ENCODE assay signal across 28 cellular contexts in the genomic region with DNA sequence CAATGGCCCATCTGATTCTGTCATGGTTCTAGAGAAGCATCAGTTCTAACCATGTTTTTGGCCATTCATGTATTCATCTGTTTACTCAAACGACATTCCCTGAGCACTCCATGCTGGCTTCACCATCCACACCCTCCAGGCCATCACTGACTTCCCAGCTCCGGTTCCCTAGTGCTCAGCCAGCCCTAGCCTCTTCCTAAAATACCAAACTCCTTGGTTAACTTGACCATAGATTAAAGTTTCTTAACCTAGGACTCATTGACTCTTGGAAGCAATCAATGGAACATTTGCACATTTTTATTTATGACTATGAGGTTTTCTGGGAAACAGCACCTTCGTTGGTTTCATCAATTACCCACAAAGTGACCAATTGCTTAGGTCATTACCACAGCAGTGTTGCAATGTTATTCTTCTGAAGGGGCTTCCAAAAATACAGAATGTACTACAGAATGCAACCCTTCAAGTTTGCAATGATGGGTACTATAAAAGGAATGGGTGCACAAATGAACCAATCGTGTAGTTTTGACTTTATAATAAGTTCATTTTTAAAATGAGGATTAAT.
"Had no signal": no experiment of that assay in that cellular context is flagged by ENCODE, and none has a peak within 500 bp of the region (broad histone marks: within the 10 kb centered on the region; RNA-seq: fewer than 3 reads in every experiment).

No MANE protein-coding gene starts in this region.

- H3K4me3 ChIP-seq: breast epithelium, esophagus squamous epithelium, gastroesophageal sphincter, ovary, spleen, thoracic aorta had no signal

- H3K27ac Mint-ChIP-seq: activated CD4-positive, alpha-beta T cell treated with anti-CD3 and anti-CD28 coated beads, Interleukin-2, amount 10 ng/mL, durations not matched to agents 24 days and 14 days; activated CD8-positive, alpha-beta T cell treated with anti-CD3 and anti-CD28 coated beads for 36 hours; activated naive CD4-positive, alpha-beta T cell treated with anti-CD3 and anti-CD28 coated beads, Interleukin-2, amount 50 U/mL, for 24 hours; activated naive CD8-positive, alpha-beta T cell treated with anti-CD3 and anti-CD28 coated beads, Interleukin-2, amount 50 U/mL, for 24 hours; activated T-helper 17 cell treated with anti-CD3 and anti-CD28 coated beads, Interleukin-2, amount 50 U/mL, for 72 hours; naive B cell; progenitor cell of endocrine pancreas; T-helper 17 cell had no signal

- H3K36me3 Mint-ChIP-seq: activated naive CD4-positive, alpha-beta T cell treated with anti-CD3 and anti-CD28 coated beads, Interleukin-2, amount 50 U/mL, for 24 hours; naive B cell had no signal

- H3K4me1 Mint-ChIP-seq: activated CD4-positive, alpha-beta T cell treated with anti-CD3 and anti-CD28 coated beads, Interleukin-2, amount 10 ng/mL, durations not matched to agents 24 days and 14 days; activated naive CD4-positive, alpha-beta T cell treated with anti-CD3 and anti-CD28 coated beads, Interleukin-2, amount 50 U/mL, for 24 hours; activated naive CD8-positive, alpha-beta T cell treated with anti-CD3 and anti-CD28 coated beads, Interleukin-2, amount 50 U/mL, for 24 hours; activated T-helper 17 cell treated with anti-CD3 and anti-CD28 coated beads, Interleukin-2, amount 50 U/mL, for 72 hours; naive B cell; T-helper 17 cell had no signal

- H3K4me3 Mint-ChIP-seq: activated CD4-positive, alpha-beta T cell treated with anti-CD3 and anti-CD28 coated beads, Interleukin-2, amount 10 ng/mL, durations not matched to agents 24 days and 14 days; activated CD8-positive, alpha-beta T cell treated with anti-CD3 and anti-CD28 coated beads for 36 hours; activated naive CD4-positive, alpha-beta T cell treated with anti-CD3 and anti-CD28 coated beads, Interleukin-2, amount 50 U/mL, for 24 hours; activated naive CD8-positive, alpha-beta T cell treated with anti-CD3 and anti-CD28 coated beads, Interleukin-2, amount 50 U/mL, for 24 hours; activated T-cell treated with anti-CD3 and anti-CD28 coated beads, Interleukin-2, amount 50 U/mL, for 4 hours; activated T-helper 17 cell treated with anti-CD3 and anti-CD28 coated beads, Interleukin-2, amount 50 U/mL, for 72 hours; naive B cell; T-helper 17 cell had no signal

- H3K4me1 ChIP-seq: breast epithelium, esophagus squamous epithelium, gastroesophageal sphincter, spleen had no signal

- H3K9me3 Mint-ChIP-seq: activated CD4-positive, alpha-beta T cell treated with anti-CD3 and anti-CD28 coated beads, Interleukin-2, amount 10 ng/mL, durations not matched to agents 24 days and 14 days; activated CD8-positive, alpha-beta T cell treated with anti-CD3 and anti-CD28 coated beads for 36 hours; activated naive CD4-positive, alpha-beta T cell treated with anti-CD3 and anti-CD28 coated beads, Interleukin-2, amount 50 U/mL, for 24 hours; activated naive CD8-positive, alpha-beta T cell treated with anti-CD3 and anti-CD28 coated beads, Interleukin-2, amount 50 U/mL, for 24 hours; activated T-cell treated with anti-CD3 and anti-CD28 coated beads, Interleukin-2, amount 50 U/mL, for 4 hours; activated T-helper 17 cell treated with anti-CD3 and anti-CD28 coated beads, Interleukin-2, amount 50 U/mL, for 72 hours; naive B cell had no signal

- ATAC-seq: activated CD8-positive, alpha-beta T cell treated with anti-CD3 and anti-CD28 coated beads for 36 hours; activated naive CD8-positive, alpha-beta T cell treated with anti-CD3 and anti-CD28 coated beads, Interleukin-2, amount 50 U/mL, for 24 hours; activated T-cell treated with anti-CD3 and anti-CD28 coated beads, Interleukin-2, amount 50 U/mL, for 4 hours; activated T-helper 17 cell treated with anti-CD3 and anti-CD28 coated beads, Interleukin-2, amount 50 U/mL, for 72 hours; gastroesophageal sphincter; left colon; stimulated activated naive CD8-positive, alpha-beta T cell treated with anti-CD3 and anti-CD28 coated beads, Interleukin-15, Interleukin-2, amounts not matched to agents 100 U/mL and 50 U/mL, for 24 hours; T-helper 17 cell had no signal

- H3K9me3 ChIP-seq: breast epithelium, esophagus squamous epithelium, gastroesophageal sphincter, ovary, spleen, thoracic aorta had no signal

- DNase-seq: activated CD4-positive, alpha-beta T cell treated with anti-CD3 and anti-CD28 coated beads, Interleukin-2, amount 10 ng/mL, durations not matched to agents 24 days and 14 days; activated CD4-positive, CD25-positive, alpha-beta regulatory T cell treated with anti-CD3 and anti-CD28 coated beads, Interleukin-2, amount 50 U/mL, for 72 hours; activated CD8-positive, alpha-beta T cell treated with anti-CD3 and anti-CD28 coated beads for 36 hours; activated naive CD8-positive, alpha-beta T cell treated with anti-CD3 and anti-CD28 coated beads, Interleukin-2, amount 50 U/mL, for 24 hours; activated T-cell treated with anti-CD3 and anti-CD28 coated beads, Interleukin-2, amount 50 U/mL, for 4 hours; amygdala; central memory CD4-positive, alpha-beta T cell; dermis blood vessel endothelial cell; effector CD4-positive, alpha-beta T cell; esophagus squamous epithelium; hippocampal formation; kidney; left colon; mammary epithelial cell; naive B cell; ovary; retina; spleen; stimulated activated naive CD8-positive, alpha-beta T cell treated with anti-CD3 and anti-CD28 coated beads, Interleukin-15, Interleukin-2, amounts not matched to agents 100 U/mL and 50 U/mL, for 24 hours; SW 1271; T-helper 17 cell; trophoblast cell had no signal

- H3K27ac ChIP-seq: breast epithelium, esophagus squamous epithelium, gastroesophageal sphincter, ovary, spleen, thoracic aorta had no signal

- H3K36me3 ChIP-seq: breast epithelium, esophagus squamous epithelium, gastroesophageal sphincter, ovary, spleen, thoracic aorta had no signal

- H3K27me3 Mint-ChIP-seq: progenitor cell of endocrine pancreas had no signal
